Comparison of ENCODE assay signal across 17 cellular contexts in genomic region chr10:34112431-34112830, GRCh38.
DNase-seq lines count a peak whose midpoint lies in the region; ATAC-seq and TF ChIP-seq lines count a peak whose summit lies in the region.
"Had no signal": no experiment of that assay in that cellular context is flagged by ENCODE, and none has a peak within 500 bp of the region (broad histone marks: within the 10 kb centered on the region; RNA-seq: fewer than 3 reads in every experiment).

No MANE protein-coding gene starts in this region.

- no peak for TF ChIP-seq POLR2A in upper lobe of left lung (IDR thresholded peaks at IDR 0.05)

- DNase-seq in GM04503 (ENCODE audit: low read depth) = peak; percentile 41
- DNase-seq in amniotic epithelial cell (ENCODE audit: low read depth) = peak; percentile 26
- DNase-seq in fibroblast of villous mesenchyme (ENCODE audit: low read depth) = peak; percentile 72
- DNase-seq in aorta = no peak
- DNase-seq in upper lobe of left lung = no peak
- DNase-seq: AML-193, H9, KBM-7, NCI-H1105 treated with DMSO at 0.1 percent for 48 hours, NCI-H1694 treated with DMSO at 0.1 percent for 48 hours, NCI-H226, NCI-H524 treated with DMSO at 0.1 percent for 48 hours, PC-9, SJCRH30 had no signal

- intact Hi-C loops in aorta (cut with DNase I) = no loop called here

- H3K27ac ChIP-seq in aorta (ENCODE audit: low read depth in 1 of 2, low read length in 2 of 2) (no peak overlapping the region), upper lobe of left lung (no peak overlapping the region)
- H3K27ac ChIP-seq: C4-2B, PC-9, SJCRH30 had no signal

- H3K9me3 ChIP-seq in aorta (ENCODE audit: control insufficient read depth, low read length) (no peaks in the 10 kb centered on the region), upper lobe of left lung (no peaks in the 10 kb centered on the region)
- H3K9me3 ChIP-seq: SJCRH30 had no signal

- ATAC-seq in aorta (ENCODE audit: low FRiP score) (peak; percentile 61), upper lobe of left lung (ENCODE audit: low FRiP score in 2 of 2) (no peak), GM18498 (IDR thresholded peaks at IDR 0.05; ENCODE audit: unreplicated experiment) (no peak), GM21381 (IDR thresholded peaks at IDR 0.05; ENCODE audit: unreplicated experiment) (no peak)

- H3K4me3 ChIP-seq in fibroblast of villous mesenchyme (ENCODE audit: low read depth, low read length) (no peak overlapping the region), aorta (ENCODE audit: low read length in 2 of 2) (no peak overlapping the region), upper lobe of left lung (no peak overlapping the region)
- H3K4me3 ChIP-seq: PC-9, SJCRH30 had no signal

- no peaks in the 10 kb centered on the region for H3K36me3 ChIP-seq in aorta (ENCODE audit: control insufficient read depth in 1 of 2, insufficient read depth in 2 of 2, low read length in 1 of 2)
- H3K36me3 ChIP-seq in upper lobe of left lung = peaks cover 0 to 12% (median 4%) of the 10 kb centered on the region in 4 donors
- H3K36me3 ChIP-seq: SJCRH30 had no signal

- TF ChIP-seq EP300 in upper lobe of left lung (IDR thresholded peaks at IDR 0.05) = no peak

- no peaks in the 10 kb centered on the region for H3K27me3 ChIP-seq in aorta (ENCODE audit: control insufficient read depth in 1 of 2, insufficient read depth in 2 of 2, low read length in 1 of 2)
- no peaks in the 10 kb centered on the region for H3K27me3 ChIP-seq in upper lobe of left lung
- H3K27me3 ChIP-seq: SJCRH30 had no signal

- H3K4me1 ChIP-seq in aorta (ENCODE audit: control insufficient read depth in 1 of 2, insufficient read depth in 2 of 2, low read length in 2 of 2) (peaks cover 0 to under 1% of the 10 kb centered on the region in 2 donors), upper lobe of left lung (peaks cover 0 to 10% (median 0%) of the 10 kb centered on the region in 4 donors)

- WGBS in aorta, 2 donors = 61 to 81% methylated on average over 3 of the region's 3 CpGs
- 70 to 87% methylated on average over 3 of the region's 3 CpGs for WGBS in upper lobe of left lung, 2 donors

- TF ChIP-seq CTCF in fibroblast of villous mesenchyme (IDR thresholded peaks at IDR 0.05; ENCODE audit: insufficient read depth, low read depth, low read length) (no peak), upper lobe of left lung (IDR thresholded peaks at IDR 0.05) (no peak)

Comparison
In these comparisons a context has a peak if more than half of its experiments do, and no peak if none do; other contexts are left out.
1. DNase-seq: peak in GM04503 (single experiment), amniotic epithelial cell (single experiment) and fibroblast of villous mesenchyme (single experiment); none in aorta (0 of 2) and upper lobe of left lung (0 of 2).